16 cellular contexts compared by ENCODE assay signal in the genomic region with DNA sequence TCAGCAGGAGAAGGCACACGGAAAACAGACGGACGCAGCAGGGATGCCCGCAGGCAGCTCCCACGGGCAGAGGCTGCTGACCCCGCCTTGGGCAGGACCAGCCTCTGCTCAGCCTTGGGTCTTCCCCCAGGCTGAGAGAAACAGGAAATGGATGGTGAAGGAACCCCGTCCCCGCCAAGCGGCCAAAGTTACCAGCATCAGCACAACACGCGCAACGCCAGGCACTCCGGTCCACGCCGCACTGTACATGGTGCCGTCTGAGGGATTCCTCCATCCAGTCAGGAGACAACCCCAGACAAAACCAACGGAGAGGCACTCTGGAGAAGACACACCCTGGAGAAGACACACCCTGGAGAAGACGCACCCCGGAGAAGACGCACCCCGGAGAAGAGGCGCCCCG. TPM values are rescaled to one million over a fixed set of nuclear protein-coding genes. Genes with fewer than 3 reads are reported as not detected.
DNase-seq lines count a peak whose midpoint lies in the region; ATAC-seq and TF ChIP-seq lines count a peak whose summit lies in the region.
"Had no signal": no experiment of that assay in that cellular context is flagged by ENCODE, and none has a peak within 500 bp of the region (broad histone marks: within the 10 kb centered on the region; RNA-seq: fewer than 3 reads in every experiment).

No MANE protein-coding gene starts in this region.

- no peak for TF ChIP-seq POLR2A in spleen (IDR thresholded peaks at IDR 0.05)

- in situ Hi-C loops in Panc1 (cut with HindIII; ENCODE audit: low pct_unique_long_range_greater_than_20kb, low sequenced_read_pairs): no loop called here

- peaks cover 2% of the 10 kb centered on the region for H3K4me1 Mint-ChIP-seq in activated naive CD8-positive, alpha-beta T cell treated with anti-CD3 and anti-CD28 coated beads, Interleukin-2, amount 10 ng/mL, durations not matched to agents 7 days and 5 days
- peaks cover 5% of the 10 kb centered on the region for H3K4me1 Mint-ChIP-seq in activated naive CD8-positive, alpha-beta T cell treated with anti-CD3 and anti-CD28 coated beads, Interleukin-2, amount 50 U/mL, for 24 hours
- peaks cover 17% of the 10 kb centered on the region for H3K4me1 Mint-ChIP-seq in nephron progenitor cell

- POLR2A ChIA-PET in activated naive CD8-positive, alpha-beta T cell treated with anti-CD3 and anti-CD28 coated beads, Interleukin-2, amount 10 ng/mL, durations not matched to agents 7 days and 5 days (lab: Charles Lee): no interaction called here
- POLR2A ChIA-PET in Panc1 (lab: Charles Lee): no interaction called here

- DNase-seq in activated naive CD8-positive, alpha-beta T cell treated with anti-CD3 and anti-CD28 coated beads, Interleukin-2, amount 10 ng/mL, durations not matched to agents 7 days and 5 days: no peak
- no peak for DNase-seq in activated naive CD8-positive, alpha-beta T cell treated with anti-CD3 and anti-CD28 coated beads, Interleukin-2, amount 50 U/mL, for 24 hours
- no peak for DNase-seq in Panc1 (ENCODE audit: low read depth, low spot score)
- DNase-seq in nephron progenitor cell: no peak
- DNase-seq in spleen: no peak
- no peak for DNase-seq in superior temporal gyrus (ENCODE audit: extremely low spot score)
- DNase-seq in posterior cingulate gyrus: no peak
- DNase-seq: CD4-positive, alpha-beta memory T cell; DMS153; DMS79; GDM1; H7 had no signal

- H3K36me3 Mint-ChIP-seq in activated naive CD8-positive, alpha-beta T cell treated with anti-CD3 and anti-CD28 coated beads, Interleukin-2, amount 10 ng/mL, durations not matched to agents 7 days and 5 days: peaks cover 37% of the 10 kb centered on the region
- H3K36me3 Mint-ChIP-seq in activated naive CD8-positive, alpha-beta T cell treated with anti-CD3 and anti-CD28 coated beads, Interleukin-2, amount 50 U/mL, for 24 hours (ENCODE audit: low read depth): peaks cover 23% of the 10 kb centered on the region
- peaks cover 58% of the 10 kb centered on the region for H3K36me3 Mint-ChIP-seq in nephron progenitor cell (ENCODE audit: low read depth)

- TF ChIP-seq CTCF in Panc1 (IDR thresholded peaks at IDR 0.05): no peak
- no peak for TF ChIP-seq CTCF in nephron progenitor cell (IDR thresholded peaks at IDR 0.05)
- no peak for TF ChIP-seq CTCF in spleen (IDR thresholded peaks at IDR 0.05 in 8 of 11, conservative IDR thresholded peaks at IDR 0.05 in 3 of 11)

- H3K27me3 ChIP-seq in Panc1 (ENCODE audit: control insufficient read depth, insufficient read depth, low read length): no peaks in the 10 kb centered on the region
- H3K27me3 ChIP-seq in spleen (replicated peaks in 1 of 7): no peaks in the 10 kb centered on the region
- H3K27me3 ChIP-seq: BLaER1 had no signal

- H3K9me3 ChIP-seq in Panc1 (ENCODE audit: control insufficient read depth, insufficient read depth, low read depth, low read length): no peaks in the 10 kb centered on the region
- no peaks in the 10 kb centered on the region for H3K9me3 ChIP-seq in spleen

- no peaks in the 10 kb centered on the region for H3K27me3 Mint-ChIP-seq in activated naive CD8-positive, alpha-beta T cell treated with anti-CD3 and anti-CD28 coated beads, Interleukin-2, amount 10 ng/mL, durations not matched to agents 7 days and 5 days
- no peaks in the 10 kb centered on the region for H3K27me3 Mint-ChIP-seq in activated naive CD8-positive, alpha-beta T cell treated with anti-CD3 and anti-CD28 coated beads, Interleukin-2, amount 50 U/mL, for 24 hours
- H3K27me3 Mint-ChIP-seq in nephron progenitor cell (ENCODE audit: low read depth, poor library complexity): no peaks in the 10 kb centered on the region
- H3K27me3 Mint-ChIP-seq: CD4-positive, alpha-beta memory T cell had no signal

- 64 to 78% (median 76%) methylated on average over 19 to 23 of the region's 23 CpGs for WGBS in spleen, 5 donors

- no peak overlapping the region for H3K4me3 Mint-ChIP-seq in activated naive CD8-positive, alpha-beta T cell treated with anti-CD3 and anti-CD28 coated beads, Interleukin-2, amount 10 ng/mL, durations not matched to agents 7 days and 5 days
- H3K4me3 Mint-ChIP-seq in activated naive CD8-positive, alpha-beta T cell treated with anti-CD3 and anti-CD28 coated beads, Interleukin-2, amount 50 U/mL, for 24 hours: no peak overlapping the region
- no peak overlapping the region for H3K4me3 Mint-ChIP-seq in nephron progenitor cell
- H3K4me3 Mint-ChIP-seq: CD14-positive monocyte; CD4-positive, alpha-beta memory T cell; GM23338 had no signal

- ATAC-seq in activated naive CD8-positive, alpha-beta T cell treated with anti-CD3 and anti-CD28 coated beads, Interleukin-2, amount 10 ng/mL, durations not matched to agents 7 days and 5 days (ENCODE audit: low read depth): no peak
- ATAC-seq in activated naive CD8-positive, alpha-beta T cell treated with anti-CD3 and anti-CD28 coated beads, Interleukin-2, amount 50 U/mL, for 24 hours: no peak
- peak; percentile 20; the same call in 1 of the 2 replicates for ATAC-seq in Panc1
- ATAC-seq: GM23338 had no signal

- H3K27ac ChIP-seq in Panc1 (ENCODE audit: low read length) (no peak overlapping the region), spleen (peak overlapping the region in 7 of 8 donors; percentile 7 to 63 (median 48))
- H3K27ac ChIP-seq: 22Rv1, BLaER1 had no signal

- H3K4me1 ChIP-seq in Panc1 (ENCODE audit: control insufficient read depth, insufficient read depth, low read length) (peaks cover 7% of the 10 kb centered on the region), spleen (peaks cover 11 to 46% (median 25%) of the 10 kb centered on the region in 6 donors)

- intact Hi-C loops in Panc1 (cut with micrococcal nuclease; ENCODE audit: unreplicated experiment) (no loop called here), spleen (cut with DNase I; ENCODE audit: low total_unique reads) (no loop called here), posterior cingulate gyrus (cut with DNase I) (no loop called here)

- no TSS peak for BruUV-seq in Panc1 (replicated peaks; lab: Mats Ljungman, UMichigan)

- H3K9me3 Mint-ChIP-seq in activated naive CD8-positive, alpha-beta T cell treated with anti-CD3 and anti-CD28 coated beads, Interleukin-2, amount 10 ng/mL, durations not matched to agents 7 days and 5 days: peaks cover 4% of the 10 kb centered on the region
- H3K9me3 Mint-ChIP-seq in activated naive CD8-positive, alpha-beta T cell treated with anti-CD3 and anti-CD28 coated beads, Interleukin-2, amount 50 U/mL, for 24 hours: peaks cover 5% of the 10 kb centered on the region
- H3K9me3 Mint-ChIP-seq in nephron progenitor cell: peaks cover 19% of the 10 kb centered on the region

- H3K36me3 ChIP-seq in Panc1 (ENCODE audit: control insufficient read depth, insufficient read depth, low read length) (no peaks in the 10 kb centered on the region), spleen (peaks cover 0 to 83% (median 35%) of the 10 kb centered on the region in 6 donors)

- CTCF ChIA-PET in Panc1 (lab: Charles Lee): no interaction called here

- H3K4me3 ChIP-seq in Panc1 (ENCODE audit: low read depth in 2 of 2, low read length in 2 of 2): no peak overlapping the region
- H3K4me3 ChIP-seq in spleen: no peak overlapping the region
- H3K4me3 ChIP-seq: BLaER1, GM23338 had no signal

- peak overlapping the region; percentile 63 for H3K27ac Mint-ChIP-seq in activated naive CD8-positive, alpha-beta T cell treated with anti-CD3 and anti-CD28 coated beads, Interleukin-2, amount 10 ng/mL, durations not matched to agents 7 days and 5 days
- no peak overlapping the region for H3K27ac Mint-ChIP-seq in activated naive CD8-positive, alpha-beta T cell treated with anti-CD3 and anti-CD28 coated beads, Interleukin-2, amount 50 U/mL, for 24 hours
- peak overlapping the region; percentile 93 for H3K27ac Mint-ChIP-seq in nephron progenitor cell
- H3K27ac Mint-ChIP-seq: GM23338 had no signal

RNA-seq across cellular contexts. Expression of a gene that starts 33.4 kb away (rescaled TPM):
- total RNA-seq in activated naive CD8-positive, alpha-beta T cell treated with anti-CD3 and anti-CD28 coated beads, Interleukin-2, amount 10 ng/mL, durations not matched to agents 7 days and 5 days: 10 to 100 TPM; 77.7 to 90.6 TPM
- total RNA-seq in Panc1 (2021; ENCODE audit: unreplicated experiment): 101 TPM
- 92.5 TPM for polyA plus RNA-seq in Panc1 (2012; ENCODE audit: insufficient read length)
- 100 to 1,000 TPM in 5 of 7 donors, 10 to 100 TPM in 2; 51.7 to 230 (median 168) TPM for total RNA-seq in spleen
- polyA plus RNA-seq in spleen: 10 to 100 TPM; 16.2 to 62.0 (median 29.8) TPM

RNA-seq across cellular contexts. Expression of a gene that starts 36.9 kb away (rescaled TPM):
- total RNA-seq in activated naive CD8-positive, alpha-beta T cell treated with anti-CD3 and anti-CD28 coated beads, Interleukin-2, amount 10 ng/mL, durations not matched to agents 7 days and 5 days: 100 to 1,000 TPM; 194 to 206 TPM
- 577 TPM for total RNA-seq in Panc1 (2021; ENCODE audit: unreplicated experiment)
- 1,363 TPM for polyA plus RNA-seq in Panc1 (2012; ENCODE audit: insufficient read length)
- total RNA-seq in spleen: 100 to 1,000 TPM; 138 to 275 (median 216) TPM
- 100 to 1,000 TPM; 480 to 562 (median 522) TPM for polyA plus RNA-seq in spleen

RNA-seq across cellular contexts. Expression of a gene that starts 45.5 kb away (rescaled TPM):
- 100 to 1,000 TPM; 142 to 163 TPM for total RNA-seq in activated naive CD8-positive, alpha-beta T cell treated with anti-CD3 and anti-CD28 coated beads, Interleukin-2, amount 10 ng/mL, durations not matched to agents 7 days and 5 days
- 279 TPM for total RNA-seq in Panc1 (2021; ENCODE audit: unreplicated experiment)
- polyA plus RNA-seq in Panc1 (2012; ENCODE audit: insufficient read length): 538 TPM
- total RNA-seq in spleen: 100 to 1,000 TPM; 106 to 152 (median 123) TPM
- polyA plus RNA-seq in spleen: 100 to 1,000 TPM in 2 of 3 donors, 10 to 100 TPM in 1; 70.8 to 144 (median 105) TPM
